ENCODE assay signal across 1 cellular context in the genomic region with DNA sequence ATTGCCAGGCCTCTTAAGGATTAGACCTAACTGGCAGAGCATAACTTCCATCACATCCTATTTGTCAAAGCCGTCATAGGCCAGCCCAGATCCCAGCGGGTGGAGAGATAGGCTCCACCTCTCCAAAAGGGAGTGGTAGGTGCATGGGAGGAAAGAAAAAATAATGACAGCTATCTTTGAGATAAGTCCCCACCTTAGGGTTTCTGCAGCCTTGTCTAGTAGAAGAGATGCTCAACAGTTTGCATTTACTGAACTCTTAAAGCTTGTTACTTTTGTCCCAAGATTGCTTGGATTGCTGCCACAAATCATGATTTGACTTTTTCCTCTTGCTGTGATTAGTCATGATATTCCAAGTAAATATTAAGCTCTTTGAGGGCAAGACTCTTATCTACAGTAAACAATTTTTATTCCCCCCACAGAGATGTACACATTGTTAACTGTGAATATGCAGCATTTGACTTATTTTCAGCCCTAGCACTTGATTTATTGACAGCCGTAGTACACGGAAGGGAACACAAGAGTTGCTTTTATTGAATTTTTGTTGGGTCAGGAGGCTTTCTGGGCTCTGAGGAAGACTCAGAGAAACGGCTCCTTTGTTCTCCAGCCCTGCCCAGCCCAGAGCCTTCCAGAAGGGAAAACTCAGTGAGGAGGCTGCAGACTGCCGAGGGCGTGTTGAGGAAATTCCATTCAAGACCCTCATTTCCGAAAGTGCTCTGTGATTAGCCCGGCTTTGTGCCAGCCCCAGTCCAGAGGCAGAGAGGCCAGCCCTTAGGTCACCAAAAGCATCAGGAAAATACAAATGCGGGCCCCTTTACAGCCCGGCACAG.
TF ChIP-seq lines count a peak whose summit lies in the region.

No MANE protein-coding gene starts in this region.

TF ChIP-seq in HEK293, 187 proteins besides CTCF, POLR2A, EP300 and RAD21 (continued from another document and continues in another):
- TF ChIP-seq, protein P1, sequence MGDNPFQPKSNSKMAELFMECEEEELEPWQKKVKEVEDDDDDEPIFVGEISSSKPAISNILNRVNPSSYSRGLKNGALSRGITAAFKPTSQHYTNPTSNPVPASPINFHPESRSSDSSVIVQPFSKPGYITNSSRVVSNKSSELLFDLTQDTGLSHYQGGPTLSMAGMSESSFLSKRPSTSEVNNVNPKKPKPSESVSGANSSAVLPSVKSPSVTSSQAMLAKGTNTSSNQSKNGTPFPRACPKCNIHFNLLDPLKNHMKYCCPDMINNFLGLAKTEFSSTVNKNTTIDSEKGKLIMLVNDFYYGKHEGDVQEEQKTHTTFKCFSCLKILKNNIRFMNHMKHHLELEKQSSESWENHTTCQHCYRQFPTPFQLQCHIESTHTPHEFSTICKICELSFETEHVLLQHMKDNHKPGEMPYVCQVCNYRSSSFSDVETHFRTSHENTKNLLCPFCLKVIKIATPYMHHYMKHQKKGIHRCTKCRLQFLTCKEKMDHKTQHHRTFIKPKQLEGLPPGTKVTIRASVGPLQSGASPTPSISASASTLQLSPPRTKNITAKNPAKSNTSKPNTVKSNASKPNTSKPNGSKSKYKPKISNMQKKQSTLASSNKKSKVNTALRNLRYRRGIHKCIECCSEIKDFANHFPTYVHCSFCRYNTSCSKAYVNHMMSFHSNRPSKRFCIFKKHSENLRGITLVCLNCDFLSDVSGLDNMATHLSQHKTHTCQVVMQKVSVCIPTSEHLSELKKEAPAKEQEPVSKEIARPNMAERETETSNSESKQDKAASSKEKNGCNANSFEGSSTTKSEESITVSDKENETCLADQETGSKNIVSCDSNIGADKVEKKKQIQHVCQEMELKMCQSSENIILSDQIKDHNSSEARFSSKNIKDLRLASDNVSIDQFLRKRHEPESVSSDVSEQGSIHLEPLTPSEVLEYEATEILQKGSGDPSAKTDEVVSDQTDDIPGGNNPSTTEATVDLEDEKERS (tag by site-specific recombination; IDR thresholded peaks at IDR 0.05): no peak
- peak; percentile 47; the same call in 1 of the 2 replicates for TF ChIP-seq ZBTB17 (tag by site-specific recombination; IDR thresholded peaks at IDR 0.05)
- TF ChIP-seq, protein P2, sequence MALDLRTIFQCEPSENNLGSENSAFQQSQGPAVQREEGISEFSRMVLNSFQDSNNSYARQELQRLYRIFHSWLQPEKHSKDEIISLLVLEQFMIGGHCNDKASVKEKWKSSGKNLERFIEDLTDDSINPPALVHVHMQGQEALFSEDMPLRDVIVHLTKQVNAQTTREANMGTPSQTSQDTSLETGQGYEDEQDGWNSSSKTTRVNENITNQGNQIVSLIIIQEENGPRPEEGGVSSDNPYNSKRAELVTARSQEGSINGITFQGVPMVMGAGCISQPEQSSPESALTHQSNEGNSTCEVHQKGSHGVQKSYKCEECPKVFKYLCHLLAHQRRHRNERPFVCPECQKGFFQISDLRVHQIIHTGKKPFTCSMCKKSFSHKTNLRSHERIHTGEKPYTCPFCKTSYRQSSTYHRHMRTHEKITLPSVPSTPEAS (tag by site-specific recombination; IDR thresholded peaks at IDR 0.05): no peak
- TF ChIP-seq SCRT2 (tag by site-specific recombination; IDR thresholded peaks at IDR 0.05): peak; percentile 55; the same call in 1 of the 2 replicates
- TF ChIP-seq, protein P3, sequence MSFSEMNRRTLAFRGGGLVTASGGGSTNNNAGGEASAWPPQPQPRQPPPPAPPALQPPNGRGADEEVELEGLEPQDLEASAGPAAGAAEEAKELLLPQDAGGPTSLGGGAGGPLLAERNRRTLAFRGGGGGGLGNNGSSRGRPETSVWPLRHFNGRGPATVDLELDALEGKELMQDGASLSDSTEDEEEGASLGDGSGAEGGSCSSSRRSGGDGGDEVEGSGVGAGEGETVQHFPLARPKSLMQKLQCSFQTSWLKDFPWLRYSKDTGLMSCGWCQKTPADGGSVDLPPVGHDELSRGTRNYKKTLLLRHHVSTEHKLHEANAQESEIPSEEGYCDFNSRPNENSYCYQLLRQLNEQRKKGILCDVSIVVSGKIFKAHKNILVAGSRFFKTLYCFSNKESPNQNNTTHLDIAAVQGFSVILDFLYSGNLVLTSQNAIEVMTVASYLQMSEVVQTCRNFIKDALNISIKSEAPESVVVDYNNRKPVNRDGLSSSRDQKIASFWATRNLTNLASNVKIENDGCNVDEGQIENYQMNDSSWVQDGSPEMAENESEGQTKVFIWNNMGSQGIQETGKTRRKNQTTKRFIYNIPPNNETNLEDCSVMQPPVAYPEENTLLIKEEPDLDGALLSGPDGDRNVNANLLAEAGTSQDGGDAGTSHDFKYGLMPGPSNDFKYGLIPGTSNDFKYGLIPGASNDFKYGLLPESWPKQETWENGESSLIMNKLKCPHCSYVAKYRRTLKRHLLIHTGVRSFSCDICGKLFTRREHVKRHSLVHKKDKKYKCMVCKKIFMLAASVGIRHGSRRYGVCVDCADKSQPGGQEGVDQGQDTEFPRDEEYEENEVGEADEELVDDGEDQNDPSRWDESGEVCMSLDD (tag by site-specific recombination; IDR thresholded peaks at IDR 0.05): no peak
- TF ChIP-seq ZNF747 (tag by site-specific recombination; IDR thresholded peaks at IDR 0.05): no peak
- TF ChIP-seq, protein P4, sequence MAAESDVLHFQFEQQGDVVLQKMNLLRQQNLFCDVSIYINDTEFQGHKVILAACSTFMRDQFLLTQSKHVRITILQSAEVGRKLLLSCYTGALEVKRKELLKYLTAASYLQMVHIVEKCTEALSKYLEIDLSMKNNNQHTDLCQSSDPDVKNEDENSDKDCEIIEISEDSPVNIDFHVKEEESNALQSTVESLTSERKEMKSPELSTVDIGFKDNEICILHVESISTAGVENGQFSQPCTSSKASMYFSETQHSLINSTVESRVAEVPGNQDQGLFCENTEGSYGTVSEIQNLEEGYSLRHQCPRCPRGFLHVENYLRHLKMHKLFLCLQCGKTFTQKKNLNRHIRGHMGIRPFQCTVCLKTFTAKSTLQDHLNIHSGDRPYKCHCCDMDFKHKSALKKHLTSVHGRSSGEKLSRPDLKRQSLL (tag by site-specific recombination; IDR thresholded peaks at IDR 0.05): no peak
- TF ChIP-seq, protein P5, sequence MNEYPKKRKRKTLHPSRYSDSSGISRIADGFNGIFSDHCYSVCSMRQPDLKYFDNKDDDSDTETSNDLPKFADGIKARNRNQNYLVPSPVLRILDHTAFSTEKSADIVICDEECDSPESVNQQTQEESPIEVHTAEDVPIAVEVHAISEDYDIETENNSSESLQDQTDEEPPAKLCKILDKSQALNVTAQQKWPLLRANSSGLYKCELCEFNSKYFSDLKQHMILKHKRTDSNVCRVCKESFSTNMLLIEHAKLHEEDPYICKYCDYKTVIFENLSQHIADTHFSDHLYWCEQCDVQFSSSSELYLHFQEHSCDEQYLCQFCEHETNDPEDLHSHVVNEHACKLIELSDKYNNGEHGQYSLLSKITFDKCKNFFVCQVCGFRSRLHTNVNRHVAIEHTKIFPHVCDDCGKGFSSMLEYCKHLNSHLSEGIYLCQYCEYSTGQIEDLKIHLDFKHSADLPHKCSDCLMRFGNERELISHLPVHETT (tag by site-specific recombination; IDR thresholded peaks at IDR 0.05): no peak
- no peak; the same call in 1 of the 2 replicates for TF ChIP-seq ZNF596 (tag by site-specific recombination; IDR thresholded peaks at IDR 0.05)
- TF ChIP-seq KLF8 (tag by site-specific recombination; IDR thresholded peaks at IDR 0.05): no peak
- TF ChIP-seq ZFHX2 (tag by site-specific recombination; conservative IDR thresholded peaks at IDR 0.05): no peak
- TF ChIP-seq, protein P6, sequence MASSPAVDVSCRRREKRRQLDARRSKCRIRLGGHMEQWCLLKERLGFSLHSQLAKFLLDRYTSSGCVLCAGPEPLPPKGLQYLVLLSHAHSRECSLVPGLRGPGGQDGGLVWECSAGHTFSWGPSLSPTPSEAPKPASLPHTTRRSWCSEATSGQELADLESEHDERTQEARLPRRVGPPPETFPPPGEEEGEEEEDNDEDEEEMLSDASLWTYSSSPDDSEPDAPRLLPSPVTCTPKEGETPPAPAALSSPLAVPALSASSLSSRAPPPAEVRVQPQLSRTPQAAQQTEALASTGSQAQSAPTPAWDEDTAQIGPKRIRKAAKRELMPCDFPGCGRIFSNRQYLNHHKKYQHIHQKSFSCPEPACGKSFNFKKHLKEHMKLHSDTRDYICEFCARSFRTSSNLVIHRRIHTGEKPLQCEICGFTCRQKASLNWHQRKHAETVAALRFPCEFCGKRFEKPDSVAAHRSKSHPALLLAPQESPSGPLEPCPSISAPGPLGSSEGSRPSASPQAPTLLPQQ (tag by site-specific recombination; IDR thresholded peaks at IDR 0.05): peak; percentile 40; the same call in 1 of the 2 replicates
- peak; percentile 90 for TF ChIP-seq ZNF843 (tag by site-specific recombination; IDR thresholded peaks at IDR 0.05)
- TF ChIP-seq KLF7 (tag by site-specific recombination; IDR thresholded peaks at IDR 0.05; ENCODE audit: borderline replicate concordance): 0 out of 2 replicates have a peak, but pooled peaks have one; percentile 62
- TF ChIP-seq, protein P7, sequence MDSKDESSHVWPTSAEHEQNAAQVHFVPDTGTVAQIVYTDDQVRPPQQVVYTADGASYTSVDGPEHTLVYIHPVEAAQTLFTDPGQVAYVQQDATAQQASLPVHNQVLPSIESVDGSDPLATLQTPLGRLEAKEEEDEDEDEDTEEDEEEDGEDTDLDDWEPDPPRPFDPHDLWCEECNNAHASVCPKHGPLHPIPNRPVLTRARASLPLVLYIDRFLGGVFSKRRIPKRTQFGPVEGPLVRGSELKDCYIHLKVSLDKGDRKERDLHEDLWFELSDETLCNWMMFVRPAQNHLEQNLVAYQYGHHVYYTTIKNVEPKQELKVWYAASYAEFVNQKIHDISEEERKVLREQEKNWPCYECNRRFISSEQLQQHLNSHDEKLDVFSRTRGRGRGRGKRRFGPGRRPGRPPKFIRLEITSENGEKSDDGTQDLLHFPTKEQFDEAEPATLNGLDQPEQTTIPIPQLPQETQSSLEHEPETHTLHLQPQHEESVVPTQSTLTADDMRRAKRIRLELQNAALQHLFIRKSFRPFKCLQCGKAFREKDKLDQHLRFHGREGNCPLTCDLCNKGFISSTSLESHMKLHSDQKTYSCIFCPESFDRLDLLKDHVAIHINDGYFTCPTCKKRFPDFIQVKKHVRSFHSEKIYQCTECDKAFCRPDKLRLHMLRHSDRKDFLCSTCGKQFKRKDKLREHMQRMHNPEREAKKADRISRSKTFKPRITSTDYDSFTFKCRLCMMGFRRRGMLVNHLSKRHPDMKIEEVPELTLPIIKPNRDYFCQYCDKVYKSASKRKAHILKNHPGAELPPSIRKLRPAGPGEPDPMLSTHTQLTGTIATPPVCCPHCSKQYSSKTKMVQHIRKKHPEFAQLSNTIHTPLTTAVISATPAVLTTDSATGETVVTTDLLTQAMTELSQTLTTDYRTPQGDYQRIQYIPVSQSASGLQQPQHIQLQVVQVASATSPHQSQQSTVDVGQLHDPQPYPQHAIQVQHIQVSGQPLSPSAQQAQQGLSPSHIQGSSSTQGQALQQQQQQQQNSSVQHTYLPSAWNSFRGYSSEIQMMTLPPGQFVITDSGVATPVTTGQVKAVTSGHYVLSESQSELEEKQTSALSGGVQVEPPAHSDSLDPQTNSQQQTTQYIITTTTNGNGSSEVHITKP (tag by site-specific recombination; IDR thresholded peaks at IDR 0.05): peak; percentile 54; the same call in 1 of the 2 replicates
- peak; percentile 65; the same call in 1 of the 2 replicates for TF ChIP-seq ZXDB (tag by site-specific recombination; IDR thresholded peaks at IDR 0.05)
- no peak for TF ChIP-seq ZNF140 (tag by site-specific recombination; IDR thresholded peaks at IDR 0.05)
- TF ChIP-seq ZIC2 (tag by site-specific recombination; IDR thresholded peaks at IDR 0.05): peak; percentile 60
- TF ChIP-seq, protein P8, sequence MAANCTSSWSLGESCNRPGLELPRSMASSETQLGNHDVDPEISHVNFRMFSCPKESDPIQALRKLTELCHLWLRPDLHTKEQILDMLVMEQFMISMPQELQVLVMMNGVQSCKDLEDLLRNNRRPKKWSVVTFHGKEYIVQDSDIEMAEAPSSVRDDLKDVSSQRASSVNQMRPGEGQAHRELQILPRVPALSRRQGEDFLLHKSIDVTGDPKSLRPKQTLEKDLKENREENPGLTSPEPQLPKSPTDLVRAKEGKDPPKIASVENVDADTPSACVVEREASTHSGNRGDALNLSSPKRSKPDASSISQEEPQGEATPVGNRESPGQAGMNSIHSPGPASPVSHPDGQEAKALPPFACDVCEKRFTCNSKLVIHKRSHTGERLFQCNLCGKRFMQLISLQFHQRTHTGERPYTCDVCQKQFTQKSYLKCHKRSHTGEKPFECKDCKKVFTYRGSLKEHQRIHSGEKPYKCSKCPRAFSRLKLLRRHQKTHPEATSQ (tag by site-specific recombination; IDR thresholded peaks at IDR 0.05): no peak
- TF ChIP-seq ZNF24 (tag by site-specific recombination; IDR thresholded peaks at IDR 0.05): no peak
- TF ChIP-seq FEZF1 (tag by site-specific recombination; IDR thresholded peaks at IDR 0.05): peak; percentile 94
- TF ChIP-seq ZBTB21 (tag by site-specific recombination; IDR thresholded peaks at IDR 0.05): no peak
- TF ChIP-seq ZSCAN16 (tag by site-specific recombination; IDR thresholded peaks at IDR 0.05): no peak
- no peak for TF ChIP-seq ZBTB7A (tag by site-specific recombination; IDR thresholded peaks at IDR 0.05; ENCODE audit: low read depth)
- no peak for TF ChIP-seq ZNF121 (tag by site-specific recombination; IDR thresholded peaks at IDR 0.05)
- peak; percentile 71; the same call in 1 of the 2 replicates for TF ChIP-seq ZNF776 (tag by site-specific recombination; IDR thresholded peaks at IDR 0.05; ENCODE audit: borderline replicate concordance)
- TF ChIP-seq, protein P9, sequence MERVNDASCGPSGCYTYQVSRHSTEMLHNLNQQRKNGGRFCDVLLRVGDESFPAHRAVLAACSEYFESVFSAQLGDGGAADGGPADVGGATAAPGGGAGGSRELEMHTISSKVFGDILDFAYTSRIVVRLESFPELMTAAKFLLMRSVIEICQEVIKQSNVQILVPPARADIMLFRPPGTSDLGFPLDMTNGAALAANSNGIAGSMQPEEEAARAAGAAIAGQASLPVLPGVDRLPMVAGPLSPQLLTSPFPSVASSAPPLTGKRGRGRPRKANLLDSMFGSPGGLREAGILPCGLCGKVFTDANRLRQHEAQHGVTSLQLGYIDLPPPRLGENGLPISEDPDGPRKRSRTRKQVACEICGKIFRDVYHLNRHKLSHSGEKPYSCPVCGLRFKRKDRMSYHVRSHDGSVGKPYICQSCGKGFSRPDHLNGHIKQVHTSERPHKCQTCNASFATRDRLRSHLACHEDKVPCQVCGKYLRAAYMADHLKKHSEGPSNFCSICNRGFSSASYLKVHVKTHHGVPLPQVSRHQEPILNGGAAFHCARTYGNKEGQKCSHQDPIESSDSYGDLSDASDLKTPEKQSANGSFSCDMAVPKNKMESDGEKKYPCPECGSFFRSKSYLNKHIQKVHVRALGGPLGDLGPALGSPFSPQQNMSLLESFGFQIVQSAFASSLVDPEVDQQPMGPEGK (tag by site-specific recombination; IDR thresholded peaks at IDR 0.05): no peak
- no peak for TF ChIP-seq ZFP37 (tag by site-specific recombination; IDR thresholded peaks at IDR 0.05)
- TF ChIP-seq GLIS1 (tag by site-specific recombination; IDR thresholded peaks at IDR 0.05): peak; percentile 98
- 0 out of 2 replicates have a peak, but pooled peaks have one; percentile 27 for TF ChIP-seq ZNF561 (tag by site-specific recombination; IDR thresholded peaks at IDR 0.05; ENCODE audit: borderline replicate concordance)
- peak; percentile 25 for TF ChIP-seq ZSCAN30 (tag by site-specific recombination; IDR thresholded peaks at IDR 0.05)
- no peak for TF ChIP-seq SETDB1 (IDR thresholded peaks at IDR 0.05; ENCODE audit: insufficient read length, low read length)
- no peak for TF ChIP-seq ZNF623 (tag by site-specific recombination; IDR thresholded peaks at IDR 0.05)
- TF ChIP-seq ZNF114 (tag by site-specific recombination; IDR thresholded peaks at IDR 0.05): no peak
- TF ChIP-seq ZNF521 (tag by site-specific recombination; IDR thresholded peaks at IDR 0.05): no peak
- TF ChIP-seq ZNF202 (tag by site-specific recombination; IDR thresholded peaks at IDR 0.05; ENCODE audit: borderline replicate concordance): no peak
- TF ChIP-seq ZNF138 (tag by site-specific recombination; IDR thresholded peaks at IDR 0.05; ENCODE audit: borderline replicate concordance): no peak
